In genomic region chr20:50115591-50116367, GRCh38 we compare ENCODE assay signal across 8 cellular contexts. TPM values are rescaled to one million over a fixed set of nuclear protein-coding genes. Genes with fewer than 3 reads are reported as not detected.
A peak's percentile ranks its signal among the peaks of the same experiment; 100 is the strongest.
DNase-seq lines count a peak whose midpoint lies in the region; ATAC-seq lines count a peak whose summit lies in the region.

No MANE protein-coding gene starts in this region.

- peaks cover 12% of the 10 kb centered on the region for H3K36me3 Mint-ChIP-seq in activated CD4-positive, alpha-beta T cell treated with anti-CD3 and anti-CD28 coated beads, Interleukin-2, amount 10 ng/mL, durations not matched to agents 24 days and 14 days (ENCODE audit: low read depth)

- DNase-seq in NCI-H526 (lab: John Stamatoyannopoulos, UW) (peak; percentile 91 to 98), cortex of kidney (lab: John Stamatoyannopoulos, UW) (peak; percentile 40), left lobe of liver (ENCODE audit: low spot score) (peak; percentile 97)
- peak; percentile 97 for DNase-seq in activated CD4-positive, alpha-beta T cell treated with anti-CD3 and anti-CD28 coated beads, Interleukin-2, amount 10 ng/mL, durations not matched to agents 24 days and 14 days
- peak; percentile 91 for DNase-seq in stimulated activated CD4-positive, alpha-beta T cell treated with anti-CD3 and anti-CD28 coated beads, Interleukin-2, amount 100 ng/mL, for 24 hours

- H3K9me3 Mint-ChIP-seq in activated CD4-positive, alpha-beta T cell treated with anti-CD3 and anti-CD28 coated beads, Interleukin-2, amount 10 ng/mL, durations not matched to agents 24 days and 14 days = no peaks in the 10 kb centered on the region

- H3K36me3 ChIP-seq in BLaER1 treated with 17β-estradiol and CSF1 and Interleukin-3, amounts not matched to agents 10 nM and 100 nM = peaks cover 0 to 7% (median 0%) of the 10 kb centered on the region in 11 experiments; a peak in 2 of 22 replicates

- peak overlapping the region; percentile 85 for H3K27ac Mint-ChIP-seq in activated CD4-positive, alpha-beta T cell treated with anti-CD3 and anti-CD28 coated beads, Interleukin-2, amount 10 ng/mL, durations not matched to agents 24 days and 14 days

- no peaks in the 10 kb centered on the region for H3K27me3 Mint-ChIP-seq in activated CD4-positive, alpha-beta T cell treated with anti-CD3 and anti-CD28 coated beads, Interleukin-2, amount 10 ng/mL, durations not matched to agents 24 days and 14 days

- ATAC-seq in GM19328 (IDR thresholded peaks at IDR 0.05; ENCODE audit: unreplicated experiment) = peak; percentile 66
- ATAC-seq in HG03469 (IDR thresholded peaks at IDR 0.05; ENCODE audit: unreplicated experiment) = peak; percentile 54
- ATAC-seq in left lobe of liver = peak; percentile 88

- H3K4me1 Mint-ChIP-seq in activated CD4-positive, alpha-beta T cell treated with anti-CD3 and anti-CD28 coated beads, Interleukin-2, amount 10 ng/mL, durations not matched to agents 24 days and 14 days = peaks cover 47% of the 10 kb centered on the region

- H3K4me3 Mint-ChIP-seq in activated CD4-positive, alpha-beta T cell treated with anti-CD3 and anti-CD28 coated beads, Interleukin-2, amount 10 ng/mL, durations not matched to agents 24 days and 14 days = peak overlapping the region; percentile 98

- H3K4me1 ChIP-seq in BLaER1 treated with 17β-estradiol and CSF1 and Interleukin-3, amounts not matched to agents 10 nM and 100 nM = peaks cover 38 to 50% (median 47%) of the 10 kb centered on the region in 10 experiments

- no peaks in the 10 kb centered on the region for H3K27me3 ChIP-seq in BLaER1 treated with 17β-estradiol and CSF1 and Interleukin-3, amounts not matched to agents 10 nM and 100 nM

- intact Hi-C loops in activated CD4-positive, alpha-beta T cell treated with anti-CD3 and anti-CD28 coated beads, Interleukin-2, amount 10 ng/mL, durations not matched to agents 24 days and 14 days (cut with micrococcal nuclease) = loop anchor here (10.0 kb wide), 1 partner anchor 1071 kb away; the partner anchor contains the start of gene CSE1L

- H3K9ac ChIP-seq in BLaER1 treated with 17β-estradiol and CSF1 and Interleukin-3, amounts not matched to agents 10 nM and 100 nM = peak overlapping the region; percentile 72 to 84 (median 79)

- H3K4me3 ChIP-seq in BLaER1 treated with 17β-estradiol and CSF1 and Interleukin-3, amounts not matched to agents 10 nM and 100 nM = peak overlapping the region; percentile 61 to 74 (median 68)

- H3K9me3 ChIP-seq in BLaER1 treated with 17β-estradiol and CSF1 and Interleukin-3, amounts not matched to agents 10 nM and 100 nM (replicated peaks in 1 of 11) = no peaks in the 10 kb centered on the region

- H3K27ac ChIP-seq in BLaER1 treated with 17β-estradiol and CSF1 and Interleukin-3, amounts not matched to agents 10 nM and 100 nM = peak overlapping the region; percentile 37 to 98 (median 63); a peak in 21 of 22 replicates

- H3K4me2 ChIP-seq in BLaER1 treated with 17β-estradiol and CSF1 and Interleukin-3, amounts not matched to agents 10 nM and 100 nM = peak overlapping the region; percentile 97 to 99 (median 98)

- H4K20me1 ChIP-seq in BLaER1 treated with 17β-estradiol and CSF1 and Interleukin-3, amounts not matched to agents 10 nM and 100 nM = peaks cover 11 to 19% (median 15%) of the 10 kb centered on the region in 11 experiments; a peak in 18 of 22 replicates

RNA-seq across cellular contexts. Expression of gene UBE2V1, which starts 2.8 kb away (rescaled TPM):
- 142 and 153 TPM in 2 replicates for total RNA-seq in activated CD4-positive, alpha-beta T cell treated with anti-CD3 and anti-CD28 coated beads, Interleukin-2, amount 10 ng/mL, durations not matched to agents 24 days and 14 days
- 30.9 TPM for total RNA-seq in left lobe of liver

RNA-seq across cellular contexts. Expression of gene PEDS1, which starts 37.7 kb away (rescaled TPM):
- 26.3 and 30.2 TPM in 2 replicates for total RNA-seq in activated CD4-positive, alpha-beta T cell treated with anti-CD3 and anti-CD28 coated beads, Interleukin-2, amount 10 ng/mL, durations not matched to agents 24 days and 14 days
- 9.1 TPM for total RNA-seq in left lobe of liver

Comparison
In these comparisons a context has a peak if more than half of its experiments do, and no peak if none do; other contexts are left out.
1. Peak in every context shown above with its lines: DNase-seq, ATAC-seq, H3K4me3 ChIP-seq and H3K27ac ChIP-seq.
2. DNase-seq: peak in every context shown above with its lines; median percentile 97 in activated CD4-positive, alpha-beta T cell treated with anti-CD3 and anti-CD28 coated beads, Interleukin-2, amount 10 ng/mL, durations not matched to agents 24 days and 14 days; 97 in left lobe of liver; 94 in NCI-H526; 91 in stimulated activated CD4-positive, alpha-beta T cell treated with anti-CD3 and anti-CD28 coated beads, Interleukin-2, amount 100 ng/mL, for 24 hours; 40 in cortex of kidney.